ENCODE assay signal across 17 cellular contexts in the genomic region with DNA sequence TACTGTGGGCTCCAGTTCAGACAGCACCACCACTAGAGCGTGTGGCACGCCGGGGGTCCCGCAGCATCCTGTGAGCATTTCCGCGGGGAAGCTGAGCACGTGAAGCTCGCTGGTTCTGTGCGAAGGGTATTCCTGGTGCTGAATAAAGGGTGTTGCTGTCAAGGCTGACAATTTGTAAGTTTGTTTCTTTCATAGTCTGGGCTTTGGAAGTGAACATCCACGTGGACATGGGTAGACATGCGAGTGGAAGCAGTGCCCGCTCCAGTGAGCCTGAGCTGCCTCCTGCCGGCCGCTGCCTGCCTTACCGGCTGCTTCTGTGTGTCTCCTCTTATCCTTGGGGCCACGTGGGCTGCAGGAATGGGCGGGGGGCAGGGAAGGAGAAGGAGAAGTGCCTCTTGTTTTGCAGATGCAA.
"Had no signal": no experiment of that assay in that cellular context is flagged by ENCODE, and none has a peak within 500 bp of the region (broad histone marks: within the 10 kb centered on the region; RNA-seq: fewer than 3 reads in every experiment).

No MANE protein-coding gene starts in this region.

- H3K4me1 ChIP-seq: adrenal gland, foreskin keratinocyte, parathyroid adenoma had no signal

- H3K4me3 Mint-ChIP-seq: activated CD4-positive, alpha-beta memory T cell treated with anti-CD3 and anti-CD28 coated beads, Interleukin-2, amount 10 ng/mL, durations not matched to agents 7 days and 5 days; activated CD4-positive, alpha-beta T cell treated with anti-CD3 and anti-CD28 coated beads for 36 hours; activated naive CD4-positive, alpha-beta T cell treated with anti-CD3 and anti-CD28 coated beads, Interleukin-2, amount 50 U/mL, for 24 hours; activated T-cell treated with anti-CD3 and anti-CD28 coated beads, Interleukin-2, amount 50 U/mL, for 24 hours; dendritic cell treated with granulocyte-macrophage colony-stimulating factor and Interleukin-4, amounts not matched to agents 40 ng/mL and 50 ng/mL, for 4 days; effector memory CD8-positive, alpha-beta T cell; T-helper 1 cell treated with Interleukin-12 subunit alpha and Interleukin-12 subunit beta and Interleukin-4 antibody, amounts not matched to agents 30 μg/mL and 1 μg/mL, for 36 hours had no signal

- H3K9me3 Mint-ChIP-seq: activated CD4-positive, alpha-beta memory T cell treated with anti-CD3 and anti-CD28 coated beads, Interleukin-2, amount 10 ng/mL, durations not matched to agents 7 days and 5 days; activated naive CD4-positive, alpha-beta T cell treated with anti-CD3 and anti-CD28 coated beads, Interleukin-2, amount 50 U/mL, for 24 hours; activated T-cell treated with anti-CD3 and anti-CD28 coated beads, Interleukin-2, amount 50 U/mL, for 24 hours; dendritic cell treated with granulocyte-macrophage colony-stimulating factor and Interleukin-4, amounts not matched to agents 40 ng/mL and 50 ng/mL, for 4 days; effector memory CD8-positive, alpha-beta T cell; T-helper 1 cell treated with Interleukin-12 subunit alpha and Interleukin-12 subunit beta and Interleukin-4 antibody, amounts not matched to agents 30 μg/mL and 1 μg/mL, for 36 hours had no signal

- H3K27me3 ChIP-seq: adrenal gland, foreskin keratinocyte had no signal

- DNase-seq: activated CD4-positive, alpha-beta memory T cell treated with anti-CD3 and anti-CD28 coated beads, Interleukin-2, amount 10 ng/mL, durations not matched to agents 7 days and 5 days; activated CD4-positive, alpha-beta T cell treated with anti-CD3 and anti-CD28 coated beads for 36 hours; activated effector memory CD4-positive, alpha-beta T cell treated with Interleukin-2 at 50 U/mL for 16 hours; activated T-cell treated with anti-CD3 and anti-CD28 coated beads, Interleukin-2, amount 50 U/mL, for 24 hours; adrenal gland; effector memory CD8-positive, alpha-beta T cell; foreskin keratinocyte; midbrain; stimulated activated CD4-positive, alpha-beta T cell treated with anti-CD3 and anti-CD28 coated beads, Interleukin-4, amount 100 ng/mL, for 1 hour; stimulated activated naive CD4-positive, alpha-beta T cell; trophoblast cell had no signal

- H3K27ac ChIP-seq: adrenal gland, foreskin keratinocyte, parathyroid adenoma, WERI-Rb-1 had no signal

- H3K9me3 ChIP-seq: adrenal gland had no signal

- ATAC-seq: activated CD4-positive, alpha-beta T cell treated with anti-CD3 and anti-CD28 coated beads for 36 hours; effector memory CD8-positive, alpha-beta T cell; foreskin keratinocyte had no signal

- H3K4me3 ChIP-seq: adrenal gland, lung had no signal

- H3K27me3 Mint-ChIP-seq: activated CD4-positive, alpha-beta memory T cell treated with anti-CD3 and anti-CD28 coated beads, Interleukin-2, amount 10 ng/mL, durations not matched to agents 7 days and 5 days; activated CD4-positive, alpha-beta T cell treated with anti-CD3 and anti-CD28 coated beads for 36 hours; activated naive CD4-positive, alpha-beta T cell treated with anti-CD3 and anti-CD28 coated beads, Interleukin-2, amount 50 U/mL, for 24 hours; activated T-cell treated with anti-CD3 and anti-CD28 coated beads, Interleukin-2, amount 50 U/mL, for 24 hours; dendritic cell treated with granulocyte-macrophage colony-stimulating factor and Interleukin-4, amounts not matched to agents 40 ng/mL and 50 ng/mL, for 4 days; effector memory CD8-positive, alpha-beta T cell had no signal

- H2AFZ ChIP-seq: parathyroid adenoma had no signal

- H3K27ac Mint-ChIP-seq: activated CD4-positive, alpha-beta memory T cell treated with anti-CD3 and anti-CD28 coated beads, Interleukin-2, amount 10 ng/mL, durations not matched to agents 7 days and 5 days; activated CD4-positive, alpha-beta T cell treated with anti-CD3 and anti-CD28 coated beads for 36 hours; activated naive CD4-positive, alpha-beta T cell treated with anti-CD3 and anti-CD28 coated beads, Interleukin-2, amount 50 U/mL, for 24 hours; activated T-cell treated with anti-CD3 and anti-CD28 coated beads, Interleukin-2, amount 50 U/mL, for 24 hours; dendritic cell treated with granulocyte-macrophage colony-stimulating factor and Interleukin-4, amounts not matched to agents 40 ng/mL and 50 ng/mL, for 4 days; effector memory CD8-positive, alpha-beta T cell; T-helper 1 cell treated with Interleukin-12 subunit alpha and Interleukin-12 subunit beta and Interleukin-4 antibody, amounts not matched to agents 30 μg/mL and 1 μg/mL, for 36 hours had no signal

- H3K9ac ChIP-seq: parathyroid adenoma had no signal
